ENCODE assay signal across 8 cellular contexts in the genomic region with DNA sequence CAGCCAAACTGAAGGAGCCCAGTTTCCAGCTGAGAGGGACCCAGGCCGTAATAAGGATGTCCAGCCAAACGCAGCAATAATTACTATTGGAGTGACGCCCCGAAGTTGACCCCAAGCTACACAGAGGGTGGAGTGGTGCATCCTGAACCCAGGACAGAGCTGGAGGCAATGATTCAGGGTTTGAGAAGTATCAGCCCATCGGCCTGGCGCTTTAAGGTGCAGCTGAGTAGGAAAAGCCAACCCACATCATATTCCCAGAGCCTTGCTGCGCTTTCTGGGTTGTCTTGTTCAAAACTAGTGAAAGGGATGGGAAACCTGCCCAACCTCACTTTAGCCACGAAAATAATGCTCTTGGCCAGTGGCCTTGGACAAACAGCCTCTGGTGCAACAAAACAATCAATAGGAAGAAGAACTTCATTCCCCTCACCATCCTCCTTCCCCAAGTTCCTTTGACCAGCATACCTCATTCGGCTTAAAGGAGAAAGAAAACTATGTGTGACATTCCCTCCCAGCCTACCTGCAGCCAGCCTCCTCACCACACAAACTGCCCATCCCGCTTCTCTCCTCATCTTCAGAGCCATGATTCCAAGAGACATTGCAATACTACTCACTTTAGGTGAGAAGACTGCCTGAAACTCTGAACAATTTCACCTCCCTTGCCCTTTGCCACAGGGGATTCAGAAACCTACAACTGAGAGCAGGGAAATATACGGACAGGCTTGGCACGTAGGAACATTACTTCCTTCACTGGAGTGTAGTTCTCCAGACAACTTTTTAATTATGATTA.
DNase-seq lines count a peak whose midpoint lies in the region; ATAC-seq and TF ChIP-seq lines count a peak whose summit lies in the region.

No MANE protein-coding gene starts in this region.

- DNase-seq in heart left ventricle (peak in 2 of 5 donors; percentile 35 to 39), cardiac septum (ENCODE audit: low spot score) (no peak), fibroblast of mammary gland (ENCODE audit: low read depth) (peak; percentile 68), OCI-M2 (lab: John Stamatoyannopoulos, UW; ENCODE audit: unreplicated experiment) (no peak), GM13976 (ENCODE audit: low spot score) (no peak)

- peaks cover 0 to 42% (median 21%) of the 10 kb centered on the region in 12 donors for H3K4me1 ChIP-seq in heart left ventricle
- H3K4me1 ChIP-seq in neuron (ENCODE audit: insufficient read depth, low read length) = peaks cover 36% of the 10 kb centered on the region

- peaks cover 6% of the 10 kb centered on the region for H3K79me2 ChIP-seq in SU-DHL-6 (ENCODE audit: insufficient read depth, low read length)

- H3K4me3 ChIP-seq in heart left ventricle (peak overlapping the region; percentile 49 to 98 (median 86)), SU-DHL-6 (ENCODE audit: insufficient read depth, low read length, poor library complexity, severe bottlenecking) (peak overlapping the region; percentile 93), fibroblast of mammary gland (ENCODE audit: control insufficient read depth, low read depth, low read length) (peak overlapping the region; percentile 91), neuron (ENCODE audit: low read length) (peak overlapping the region; percentile 50)

- H4K20me1 ChIP-seq in SU-DHL-6 (ENCODE audit: low read depth, low read length) = no peaks in the 10 kb centered on the region

- H3K27ac ChIP-seq in heart left ventricle (peak overlapping the region; percentile 94 to 100 (median 99)), SU-DHL-6 (ENCODE audit: low read depth, low read length) (peak overlapping the region; percentile 39)

- 8 to 15% (median 9%) methylated on average over 9 to 12 of the region's 12 CpGs for WGBS in heart left ventricle, 4 donors

- peak in 1 of 4 donors; percentile 3 for ATAC-seq in heart left ventricle
- no peak for ATAC-seq in GM18502 (IDR thresholded peaks at IDR 0.05; ENCODE audit: poor library complexity, unreplicated experiment)

- H3K9ac ChIP-seq in SU-DHL-6 (ENCODE audit: low read length) = peak overlapping the region; percentile 79

- H3K27me3 ChIP-seq in heart left ventricle (no peaks in the 10 kb centered on the region), SU-DHL-6 (ENCODE audit: low read length) (no peaks in the 10 kb centered on the region), neuron (ENCODE audit: insufficient read depth, low read length) (peaks cover 18% of the 10 kb centered on the region)

- H3K4me2 ChIP-seq in SU-DHL-6 (ENCODE audit: low read depth, low read length, poor library complexity, severe bottlenecking) = peak overlapping the region; percentile 87

- TF ChIP-seq CTCF in heart left ventricle (IDR thresholded peaks at IDR 0.05) = no peak
- TF ChIP-seq CTCF in SU-DHL-6 (IDR thresholded peaks at IDR 0.05; ENCODE audit: insufficient read depth, low read length, poor library complexity, severe bottlenecking) = no peak
- TF ChIP-seq CTCF in fibroblast of mammary gland (conservative IDR thresholded peaks at IDR 0.05; ENCODE audit: control insufficient read depth, insufficient read depth, low read depth, low read length) = no peak
- no peak for TF ChIP-seq CTCF in GM13976 (IDR thresholded peaks at IDR 0.05; ENCODE audit: borderline replicate concordance, control extremely low read depth, extremely low read depth, insufficient read depth, missing control alignments)

- H3K9me2 ChIP-seq in SU-DHL-6 (replicated peaks; ENCODE audit: insufficient read depth, low read length) = no peaks in the 10 kb centered on the region

- TF ChIP-seq POLR2A in heart left ventricle (IDR thresholded peaks at IDR 0.05) = no peak

- no peaks in the 10 kb centered on the region for H3K36me3 ChIP-seq in heart left ventricle
- H3K36me3 ChIP-seq in SU-DHL-6 (ENCODE audit: low read length) = no peaks in the 10 kb centered on the region
- no peaks in the 10 kb centered on the region for H3K36me3 ChIP-seq in neuron (ENCODE audit: insufficient read depth, low read length)

- H3K9me3 ChIP-seq in heart left ventricle (no peaks in the 10 kb centered on the region), SU-DHL-6 (ENCODE audit: insufficient read depth, low read length) (no peaks in the 10 kb centered on the region), neuron (ENCODE audit: low read length) (no peaks in the 10 kb centered on the region)

- in situ Hi-C loops in GM13976 (cut with MboI; ENCODE audit: low sequenced_read_pairs, unreplicated experiment) = no loop called here

- H3F3A ChIP-seq in SU-DHL-6 (ENCODE audit: insufficient read depth) = peaks cover 29% of the 10 kb centered on the region

- intact Hi-C loops in heart left ventricle (cut with DNase I) = loop anchor here in 5 of 10 donors (2.0 to 10.0 kb wide), 10 partner anchors 38 to 312 kb away; no protein-coding TSS in a partner anchor
- intact Hi-C loops in cardiac septum (cut with DNase I) = no loop called here

- H2AFZ ChIP-seq in SU-DHL-6 (ENCODE audit: low read depth, low read length, severe bottlenecking) (peak overlapping the region; percentile 64), neuron (ENCODE audit: low read depth, low read length) (no peak overlapping the region)
